ENCODE assay signal across 1 cellular context in genomic region chr19:43901395-43902390, GRCh38.
TF ChIP-seq lines count a peak whose summit lies in the region.

No MANE protein-coding gene starts in this region.

TF ChIP-seq in HEK293, 187 proteins besides CTCF, POLR2A, EP300 and RAD21 (continued from another document and continues in another):
- TF ChIP-seq ZNF670 (tag by site-specific recombination; IDR thresholded peaks at IDR 0.05; ENCODE audit: low read depth) (0 out of 2 replicates have a peak, but pooled peaks have one; percentile 31), ZNF2 (tag by site-specific recombination; IDR thresholded peaks at IDR 0.05) (peak; percentile 70), ZNF26 (tag by site-specific recombination; IDR thresholded peaks at IDR 0.05) (no peak), HOXC10 (CRISPR knock-in tag; IDR thresholded peaks at IDR 0.05) (no peak), KLF16 (tag by site-specific recombination; IDR thresholded peaks at IDR 0.05) (peak; percentile 85), GFI1B (tag by site-specific recombination; IDR thresholded peaks at IDR 0.05) (peak; percentile 53; the same call in 1 of the 2 replicates), REST (tag by site-specific recombination; IDR thresholded peaks at IDR 0.05) (no peak; the same call in none of the 2 replicates), ZNF174 (tag by site-specific recombination; IDR thresholded peaks at IDR 0.05) (no peak), YY2 (tag by site-specific recombination; IDR thresholded peaks at IDR 0.05) (peak; percentile 94), ZNF391 (tag by site-specific recombination; IDR thresholded peaks at IDR 0.05; ENCODE audit: borderline replicate concordance, low read depth) (peak; percentile 87; the same call in 1 of the 2 replicates), ZNF37A (tag by site-specific recombination; IDR thresholded peaks at IDR 0.05) (no peak), ZBTB17 (tag by site-specific recombination; IDR thresholded peaks at IDR 0.05) (peak; percentile 99), ZNF280C (tag by site-specific recombination; IDR thresholded peaks at IDR 0.05) (peak; percentile 97; the same call in 1 of the 2 replicates), ZNF202 (tag by site-specific recombination; IDR thresholded peaks at IDR 0.05; ENCODE audit: borderline replicate concordance) (no peak), EGR2 (tag by site-specific recombination; IDR thresholded peaks at IDR 0.05; ENCODE audit: low read depth) (no peak), BCL11A (tag by site-specific recombination; IDR thresholded peaks at IDR 0.05; ENCODE audit: low read depth) (peak; percentile 83), ZXDB (tag by site-specific recombination; IDR thresholded peaks at IDR 0.05) (peak; percentile 93), ZNF548 (tag by site-specific recombination; IDR thresholded peaks at IDR 0.05) (no peak; the same call in none of the 2 replicates), ZNF404 (tag by site-specific recombination; IDR thresholded peaks at IDR 0.05) (no peak), REPIN1 (tag by site-specific recombination; IDR thresholded peaks at IDR 0.05; ENCODE audit: low read depth) (peak; percentile 95; the same call in 1 of the 2 replicates), ZNF701 (tag by site-specific recombination; IDR thresholded peaks at IDR 0.05) (peak; percentile 34), ZIC2 (tag by site-specific recombination; IDR thresholded peaks at IDR 0.05) (no peak), ZNF791 (tag by site-specific recombination; IDR thresholded peaks at IDR 0.05) (peak; percentile 77; the same call in 1 of the 2 replicates), ZNF558 (tag by site-specific recombination; IDR thresholded peaks at IDR 0.05) (0 out of 2 replicates have a peak, but pooled peaks have one; percentile 37), ZNF677 (tag by site-specific recombination; IDR thresholded peaks at IDR 0.05) (no peak), ZNF792 (tag by site-specific recombination; IDR thresholded peaks at IDR 0.05) (peak; percentile 84), ZNF600 (tag by site-specific recombination; IDR thresholded peaks at IDR 0.05) (peak; percentile 43; the same call in 1 of the 2 replicates), ZBTB1 (tag by site-specific recombination; IDR thresholded peaks at IDR 0.05) (no peak), ZNF302 (tag by site-specific recombination; IDR thresholded peaks at IDR 0.05; ENCODE audit: low read depth) (peak; percentile 85; the same call in 1 of the 2 replicates), KLF10 (tag by site-specific recombination; IDR thresholded peaks at IDR 0.05) (no peak), ZNF423 (tag by site-specific recombination; IDR thresholded peaks at IDR 0.05) (no peak), ZNF23 (tag by site-specific recombination; IDR thresholded peaks at IDR 0.05; ENCODE audit: borderline replicate concordance) (peak; percentile 40; the same call in 1 of the 2 replicates), ZNF140 (tag by site-specific recombination; IDR thresholded peaks at IDR 0.05) (no peak), ZNF473 (tag by site-specific recombination; IDR thresholded peaks at IDR 0.05) (no peak), PATZ1 (tag by site-specific recombination; IDR thresholded peaks at IDR 0.05) (peak; percentile 74; the same call in 1 of the 2 replicates), ZNF624 (tag by site-specific recombination; IDR thresholded peaks at IDR 0.05) (peak; percentile 76; the same call in 1 of the 2 replicates), ZNF530 (tag by site-specific recombination; IDR thresholded peaks at IDR 0.05; ENCODE audit: low read depth) (peak; percentile 60; the same call in 1 of the 2 replicates), ZFP41 (tag by site-specific recombination; IDR thresholded peaks at IDR 0.05; ENCODE audit: borderline replicate concordance) (no peak), ZNF157 (tag by site-specific recombination; IDR thresholded peaks at IDR 0.05) (peak; percentile 66; the same call in 1 of the 2 replicates), ZNF10 (tag by site-specific recombination; IDR thresholded peaks at IDR 0.05) (no peak), SCRT1 (tag by site-specific recombination; IDR thresholded peaks at IDR 0.05; ENCODE audit: borderline replicate concordance) (peak; percentile 39; the same call in 1 of the 2 replicates), OVOL3 (tag by site-specific recombination; IDR thresholded peaks at IDR 0.05) (no peak)
- TF ChIP-seq, protein P1, sequence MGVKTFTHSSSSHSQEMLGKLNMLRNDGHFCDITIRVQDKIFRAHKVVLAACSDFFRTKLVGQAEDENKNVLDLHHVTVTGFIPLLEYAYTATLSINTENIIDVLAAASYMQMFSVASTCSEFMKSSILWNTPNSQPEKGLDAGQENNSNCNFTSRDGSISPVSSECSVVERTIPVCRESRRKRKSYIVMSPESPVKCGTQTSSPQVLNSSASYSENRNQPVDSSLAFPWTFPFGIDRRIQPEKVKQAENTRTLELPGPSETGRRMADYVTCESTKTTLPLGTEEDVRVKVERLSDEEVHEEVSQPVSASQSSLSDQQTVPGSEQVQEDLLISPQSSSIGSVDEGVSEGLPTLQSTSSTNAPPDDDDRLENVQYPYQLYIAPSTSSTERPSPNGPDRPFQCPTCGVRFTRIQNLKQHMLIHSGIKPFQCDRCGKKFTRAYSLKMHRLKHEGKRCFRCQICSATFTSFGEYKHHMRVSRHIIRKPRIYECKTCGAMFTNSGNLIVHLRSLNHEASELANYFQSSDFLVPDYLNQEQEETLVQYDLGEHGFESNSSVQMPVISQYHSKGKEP (tag by site-specific recombination; IDR thresholded peaks at IDR 0.05) = no peak
- TF ChIP-seq, protein P2, sequence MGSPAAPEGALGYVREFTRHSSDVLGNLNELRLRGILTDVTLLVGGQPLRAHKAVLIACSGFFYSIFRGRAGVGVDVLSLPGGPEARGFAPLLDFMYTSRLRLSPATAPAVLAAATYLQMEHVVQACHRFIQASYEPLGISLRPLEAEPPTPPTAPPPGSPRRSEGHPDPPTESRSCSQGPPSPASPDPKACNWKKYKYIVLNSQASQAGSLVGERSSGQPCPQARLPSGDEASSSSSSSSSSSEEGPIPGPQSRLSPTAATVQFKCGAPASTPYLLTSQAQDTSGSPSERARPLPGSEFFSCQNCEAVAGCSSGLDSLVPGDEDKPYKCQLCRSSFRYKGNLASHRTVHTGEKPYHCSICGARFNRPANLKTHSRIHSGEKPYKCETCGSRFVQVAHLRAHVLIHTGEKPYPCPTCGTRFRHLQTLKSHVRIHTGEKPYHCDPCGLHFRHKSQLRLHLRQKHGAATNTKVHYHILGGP (tag by site-specific recombination; IDR thresholded peaks at IDR 0.05) = no peak
- TF ChIP-seq, protein P3, sequence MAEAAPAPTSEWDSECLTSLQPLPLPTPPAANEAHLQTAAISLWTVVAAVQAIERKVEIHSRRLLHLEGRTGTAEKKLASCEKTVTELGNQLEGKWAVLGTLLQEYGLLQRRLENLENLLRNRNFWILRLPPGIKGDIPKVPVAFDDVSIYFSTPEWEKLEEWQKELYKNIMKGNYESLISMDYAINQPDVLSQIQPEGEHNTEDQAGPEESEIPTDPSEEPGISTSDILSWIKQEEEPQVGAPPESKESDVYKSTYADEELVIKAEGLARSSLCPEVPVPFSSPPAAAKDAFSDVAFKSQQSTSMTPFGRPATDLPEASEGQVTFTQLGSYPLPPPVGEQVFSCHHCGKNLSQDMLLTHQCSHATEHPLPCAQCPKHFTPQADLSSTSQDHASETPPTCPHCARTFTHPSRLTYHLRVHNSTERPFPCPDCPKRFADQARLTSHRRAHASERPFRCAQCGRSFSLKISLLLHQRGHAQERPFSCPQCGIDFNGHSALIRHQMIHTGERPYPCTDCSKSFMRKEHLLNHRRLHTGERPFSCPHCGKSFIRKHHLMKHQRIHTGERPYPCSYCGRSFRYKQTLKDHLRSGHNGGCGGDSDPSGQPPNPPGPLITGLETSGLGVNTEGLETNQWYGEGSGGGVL (tag by site-specific recombination; IDR thresholded peaks at IDR 0.05) = peak; percentile 53
- TF ChIP-seq, protein P4, sequence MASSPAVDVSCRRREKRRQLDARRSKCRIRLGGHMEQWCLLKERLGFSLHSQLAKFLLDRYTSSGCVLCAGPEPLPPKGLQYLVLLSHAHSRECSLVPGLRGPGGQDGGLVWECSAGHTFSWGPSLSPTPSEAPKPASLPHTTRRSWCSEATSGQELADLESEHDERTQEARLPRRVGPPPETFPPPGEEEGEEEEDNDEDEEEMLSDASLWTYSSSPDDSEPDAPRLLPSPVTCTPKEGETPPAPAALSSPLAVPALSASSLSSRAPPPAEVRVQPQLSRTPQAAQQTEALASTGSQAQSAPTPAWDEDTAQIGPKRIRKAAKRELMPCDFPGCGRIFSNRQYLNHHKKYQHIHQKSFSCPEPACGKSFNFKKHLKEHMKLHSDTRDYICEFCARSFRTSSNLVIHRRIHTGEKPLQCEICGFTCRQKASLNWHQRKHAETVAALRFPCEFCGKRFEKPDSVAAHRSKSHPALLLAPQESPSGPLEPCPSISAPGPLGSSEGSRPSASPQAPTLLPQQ (tag by site-specific recombination; IDR thresholded peaks at IDR 0.05) = peak; percentile 83
- TF ChIP-seq, protein P5, sequence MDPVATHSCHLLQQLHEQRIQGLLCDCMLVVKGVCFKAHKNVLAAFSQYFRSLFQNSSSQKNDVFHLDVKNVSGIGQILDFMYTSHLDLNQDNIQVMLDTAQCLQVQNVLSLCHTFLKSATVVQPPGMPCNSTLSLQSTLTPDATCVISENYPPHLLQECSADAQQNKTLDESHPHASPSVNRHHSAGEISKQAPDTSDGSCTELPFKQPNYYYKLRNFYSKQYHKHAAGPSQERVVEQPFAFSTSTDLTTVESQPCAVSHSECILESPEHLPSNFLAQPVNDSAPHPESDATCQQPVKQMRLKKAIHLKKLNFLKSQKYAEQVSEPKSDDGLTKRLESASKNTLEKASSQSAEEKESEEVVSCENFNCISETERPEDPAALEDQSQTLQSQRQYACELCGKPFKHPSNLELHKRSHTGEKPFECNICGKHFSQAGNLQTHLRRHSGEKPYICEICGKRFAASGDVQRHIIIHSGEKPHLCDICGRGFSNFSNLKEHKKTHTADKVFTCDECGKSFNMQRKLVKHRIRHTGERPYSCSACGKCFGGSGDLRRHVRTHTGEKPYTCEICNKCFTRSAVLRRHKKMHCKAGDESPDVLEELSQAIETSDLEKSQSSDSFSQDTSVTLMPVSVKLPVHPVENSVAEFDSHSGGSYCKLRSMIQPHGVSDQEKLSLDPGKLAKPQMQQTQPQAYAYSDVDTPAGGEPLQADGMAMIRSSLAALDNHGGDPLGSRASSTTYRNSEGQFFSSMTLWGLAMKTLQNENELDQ (tag by site-specific recombination; IDR thresholded peaks at IDR 0.05; ENCODE audit: low read depth) = no peak
